Comparison of ENCODE assay signal across 24 cellular contexts in genomic region chr21:14587266-14587665, GRCh38. TPM values are rescaled to one million over a fixed set of nuclear protein-coding genes. Genes with fewer than 3 reads are reported as not detected.
"Had no signal": no experiment of that assay in that cellular context is flagged by ENCODE, and none has a peak within 500 bp of the region (broad histone marks: within the 10 kb centered on the region; RNA-seq: fewer than 3 reads in every experiment).

No MANE protein-coding gene starts in this region.

- ATAC-seq: HepG2 had no signal

- H3K4me1 ChIP-seq: SJSA1 had no signal

- FAIRE-seq: HepG2, RCC 7860 had no signal

- H3K9me3 ChIP-seq: SJSA1 had no signal

- H3K9ac ChIP-seq: KMS-11 had no signal

- DNase-seq: IMR-90, Kasumi-1, MM.1S, NCI-H1092 treated with DMSO at 0.1 percent for 48 hours, NCI-H1436, NCI-H187, NCI-H2029, NCI-H2081 treated with DMSO at 0.1 percent for 48 hours, NCI-H2171, NCI-H226, NCI-H446, NCI-H510A, NCI-H524 treated with DMSO at 0.1 percent for 48 hours, NCI-H69, NCI-H774, Right ventricle myocardium superior, RPMI8226, SIG-M5 had no signal

- H3K4me3 ChIP-seq: SJSA1, SK-N-MC had no signal

- H3K4me2 ChIP-seq: KMS-11 had no signal

- H3K36me3 ChIP-seq: SJSA1 had no signal

- H3K27ac ChIP-seq: KMS-11, SJSA1, SK-N-MC had no signal

- H3K27me3 ChIP-seq: SJSA1 had no signal

RNA-seq across cellular contexts. Expression of gene SAMSN1, which starts 41.2 kb away (rescaled TPM):
- total RNA-seq: HepG2, IMR-90, M059J, SJSA1 had no signal
- polyA plus RNA-seq: IMR-90 had no signal
